ENCODE assay signal across 24 cellular contexts in genomic region chr19:52115526-52116053, GRCh38. TPM values are rescaled to one million over a fixed set of nuclear protein-coding genes. Genes with fewer than 3 reads are reported as not detected.
DNase-seq lines count a peak whose midpoint lies in the region; ATAC-seq and TF ChIP-seq lines count a peak whose summit lies in the region.
"Had no signal": no experiment of that assay in that cellular context is flagged by ENCODE, and none has a peak within 500 bp of the region (broad histone marks: within the 10 kb centered on the region; RNA-seq: fewer than 3 reads in every experiment).

No MANE protein-coding gene starts in this region.

- H3K27ac Mint-ChIP-seq in endothelial cell (ENCODE audit: unreplicated experiment) = no peak overlapping the region
- peak overlapping the region; percentile 23 for H3K27ac Mint-ChIP-seq in progenitor cell of endocrine pancreas
- H3K27ac Mint-ChIP-seq: activated naive CD4-positive, alpha-beta T cell treated with anti-CD3 and anti-CD28 coated beads for 36 hours; CD4-positive, alpha-beta T cell; naive thymus-derived CD8-positive, alpha-beta T cell; WTC11 had no signal

- H3K4me3 Mint-ChIP-seq in endothelial cell (ENCODE audit: unreplicated experiment) = peak overlapping the region; percentile 82
- H3K4me3 Mint-ChIP-seq in progenitor cell of endocrine pancreas (ENCODE audit: low read depth) = no peak overlapping the region
- H3K4me3 Mint-ChIP-seq: activated naive CD4-positive, alpha-beta T cell treated with anti-CD3 and anti-CD28 coated beads for 36 hours; CD4-positive, alpha-beta T cell; WTC11 had no signal

- H3K27me3 Mint-ChIP-seq in endothelial cell (ENCODE audit: unreplicated experiment) = peaks cover 14% of the 10 kb centered on the region
- no peaks in the 10 kb centered on the region for H3K27me3 Mint-ChIP-seq in progenitor cell of endocrine pancreas
- H3K27me3 Mint-ChIP-seq: CD4-positive, alpha-beta T cell; naive thymus-derived CD8-positive, alpha-beta T cell had no signal

- TF ChIP-seq CTCF in endothelial cell (IDR thresholded peaks at IDR 0.05; ENCODE audit: unreplicated experiment) (no peak), progenitor cell of endocrine pancreas (IDR thresholded peaks at IDR 0.05; ENCODE audit: unreplicated experiment) (no peak)

- DNase-seq in Caki2 (ENCODE audit: low read depth) (peak; percentile 14), endothelial cell (ENCODE audit: low spot score) (no peak), progenitor cell of endocrine pancreas (ENCODE audit: low spot score, unreplicated experiment) (no peak), caudate nucleus (lab: John Stamatoyannopoulos, UW) (no peak), AG20443 (ENCODE audit: low spot score) (no peak), DMS153 (lab: John Stamatoyannopoulos, UW) (no peak), left cardiac atrium (no peak)
- DNase-seq: activated naive CD4-positive, alpha-beta T cell treated with anti-CD3 and anti-CD28 coated beads for 36 hours; amniotic stem cell; CD4-positive, alpha-beta T cell; cortex of kidney; mesenchymal stem cell; naive thymus-derived CD8-positive, alpha-beta T cell; NCI-H1105 treated with DMSO at 0.1 percent for 48 hours; NCI-H2081; NCI-H226; NCI-H82; stimulated activated CD4-positive, alpha-beta T cell treated with anti-CD3 and anti-CD28 coated beads, Interleukin-12 subunit alpha, Interleukin-12 subunit beta, amount 100 ng/mL, for 4 hours; stimulated activated naive CD8-positive, alpha-beta T cell treated with anti-CD3 and anti-CD28 coated beads, Interleukin-15, Interleukin-2, amounts not matched to agents 100 U/mL and 50 U/mL, for 24 hours; T-helper 9 cell; transverse colon had no signal

- H3K4me1 Mint-ChIP-seq in endothelial cell (ENCODE audit: unreplicated experiment) (no peaks in the 10 kb centered on the region), progenitor cell of endocrine pancreas (ENCODE audit: low read depth) (no peaks in the 10 kb centered on the region)
- H3K4me1 Mint-ChIP-seq: naive thymus-derived CD8-positive, alpha-beta T cell; WTC11 had no signal

- peaks cover 84% of the 10 kb centered on the region for H3K9me3 Mint-ChIP-seq in endothelial cell (ENCODE audit: unreplicated experiment)
- H3K9me3 Mint-ChIP-seq in progenitor cell of endocrine pancreas (ENCODE audit: low read depth) = peaks cover 75% of the 10 kb centered on the region

- intact Hi-C loops in left cardiac atrium (cut with DNase I) = no loop called here

- no peak for TF ChIP-seq EP300 in Ishikawa (IDR thresholded peaks at IDR 0.05; ENCODE audit: borderline replicate concordance)

- in situ Hi-C loops in Caki2 (cut with HindIII; ENCODE audit: low pct_unique_long_range_greater_than_20kb, low sequenced_read_pairs) = no loop called here

- H3K36me3 Mint-ChIP-seq in endothelial cell (ENCODE audit: low read depth, unreplicated experiment) (peaks cover 83% of the 10 kb centered on the region), progenitor cell of endocrine pancreas (ENCODE audit: insufficient read depth) (peaks cover 82% of the 10 kb centered on the region)

- H3K27ac ChIP-seq in caudate nucleus (ENCODE audit: low read depth, low read length) = no peak overlapping the region
- H3K27ac ChIP-seq: breast epithelium, transverse colon had no signal

- no peak for ATAC-seq in left cardiac atrium
- ATAC-seq: naive thymus-derived CD8-positive, alpha-beta T cell; stimulated activated naive CD8-positive, alpha-beta T cell treated with anti-CD3 and anti-CD28 coated beads, Interleukin-15, Interleukin-2, amounts not matched to agents 100 U/mL and 50 U/mL, for 24 hours; WTC11 had no signal

- no peak for TF ChIP-seq RAD21 in Ishikawa (IDR thresholded peaks at IDR 0.05; ENCODE audit: low read depth)

TF ChIP-seq in Ishikawa, 13 proteins besides CTCF, POLR2A, EP300 and RAD21:
- TF ChIP-seq FOXM1 (IDR thresholded peaks at IDR 0.05; ENCODE audit: borderline replicate concordance, low read depth) = no peak
- no peak for TF ChIP-seq REST (IDR thresholded peaks at IDR 0.05; ENCODE audit: low read depth)
- TF ChIP-seq TAF1 (IDR thresholded peaks at IDR 0.05; ENCODE audit: low read depth) = no peak
- TF ChIP-seq EGR1 (IDR thresholded peaks at IDR 0.05) = no peak
- no peak for TF ChIP-seq TCF12 (IDR thresholded peaks at IDR 0.05; ENCODE audit: low read depth)
- no peak for TF ChIP-seq MAX (IDR thresholded peaks at IDR 0.05)
- TF ChIP-seq TEAD4 (IDR thresholded peaks at IDR 0.05) = no peak
- peak; percentile 27; the same call in 1 of the 2 replicates for TF ChIP-seq USF1 (IDR thresholded peaks at IDR 0.05)
TF ChIP-seq in Ishikawa: peak in this region for 1.

RNA-seq across cellular contexts. Expression of gene ZNF841, which starts 20.0 kb away (rescaled TPM):
- 9.9 and 10.4 TPM in 2 replicates for total RNA-seq in Caki2 (2014; rRNA removed; shearing (Covaris generic); ENCODE audit: low replicate concordance)
- total RNA-seq in endothelial cell (ENCODE audit: unreplicated experiment) (16.3 TPM), progenitor cell of endocrine pancreas (30.4 and 30.7 TPM in 2 replicates), left cardiac atrium (10 to 100 TPM; 10.4 to 12.1 TPM)

RNA-seq across cellular contexts. Expression of gene ZNF616, which starts 24.1 kb away (rescaled TPM):
- total RNA-seq in Caki2 (2014; rRNA removed; shearing (Covaris generic); ENCODE audit: low replicate concordance) = 2.3 and 20.2 TPM in 2 replicates
- total RNA-seq in endothelial cell (ENCODE audit: unreplicated experiment) = 18.5 TPM
- total RNA-seq in progenitor cell of endocrine pancreas = 24.0 and 28.5 TPM in 2 replicates
- total RNA-seq in left cardiac atrium = 1 to 10 TPM; 5.4 to 7.8 TPM

RNA-seq across cellular contexts. Expression of gene ZNF836, which starts 55.8 kb away (rescaled TPM):
- 0.06 and 1.1 TPM in 2 replicates for total RNA-seq in Caki2 (2014; rRNA removed; shearing (Covaris generic); ENCODE audit: low replicate concordance)
- 15.4 TPM for total RNA-seq in endothelial cell (ENCODE audit: unreplicated experiment)
- 30.2 and 32.6 TPM in 2 replicates for total RNA-seq in progenitor cell of endocrine pancreas
- 10 to 100 TPM in 1 of 2 donors, 1 to 10 TPM in 1; 8.9 to 10.5 TPM for total RNA-seq in left cardiac atrium
